Comparison of ENCODE assay signal across 13 cellular contexts in the genomic region with DNA sequence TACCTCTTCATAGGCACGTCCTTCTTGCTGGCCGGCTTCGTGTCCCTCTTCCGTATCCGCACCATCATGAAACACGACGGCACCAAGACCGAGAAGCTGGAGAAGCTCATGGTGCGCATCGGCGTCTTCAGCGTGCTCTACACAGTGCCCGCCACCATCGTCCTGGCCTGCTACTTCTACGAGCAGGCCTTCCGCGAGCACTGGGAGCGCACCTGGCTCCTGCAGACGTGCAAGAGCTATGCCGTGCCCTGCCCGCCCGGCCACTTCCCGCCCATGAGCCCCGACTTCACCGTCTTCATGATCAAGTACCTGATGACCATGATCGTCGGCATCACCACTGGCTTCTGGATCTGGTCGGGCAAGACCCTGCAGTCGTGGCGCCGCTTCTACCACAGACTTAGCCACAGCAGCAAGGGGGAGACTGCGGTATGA. TPM values are rescaled to one million over a fixed set of nuclear protein-coding genes. Genes with fewer than 3 reads are reported as not detected.
DNase-seq lines count a peak whose midpoint lies in the region; TF ChIP-seq lines count a peak whose summit lies in the region.
"Had no signal": no experiment of that assay in that cellular context is flagged by ENCODE, and none has a peak within 500 bp of the region (broad histone marks: within the 10 kb centered on the region; RNA-seq: fewer than 3 reads in every experiment).

No MANE protein-coding gene starts in this region.

- H3K27me3 ChIP-seq in AG04450 (ENCODE audit: control insufficient read depth, insufficient read depth, low read length) (no peaks in the 10 kb centered on the region), HUES64 (ENCODE audit: insufficient read depth, low read length) (no peaks in the 10 kb centered on the region; the same call in 1 of the 2 replicates), neuron (ENCODE audit: insufficient read depth, low read length) (no peaks in the 10 kb centered on the region)

- peak overlapping the region; percentile 57 for H3K27ac ChIP-seq in AG04450 (ENCODE audit: low read depth, low read length)
- no peak overlapping the region for H3K27ac ChIP-seq in HUES64 (ENCODE audit: low read depth, low read length)

- POLR2A ChIA-PET in AG04450 (lab: Yijun Ruan, JAX) = interaction anchor here (0.6 to 1.8 kb wide), 6 partner anchors 28 to 242 kb away, joined by 3 to 10 read pairs (median 4); no protein-coding TSS in a partner anchor

- peaks cover 44% of the 10 kb centered on the region for H3K4me1 ChIP-seq in HUES64 (ENCODE audit: insufficient read depth, low read length)
- H3K4me1 ChIP-seq in neuron (ENCODE audit: insufficient read depth, low read length) = peaks cover 43% of the 10 kb centered on the region

- peak overlapping the region; percentile 90 for H3K9ac ChIP-seq in HUES64 (ENCODE audit: low read depth, low read length)

- DNase-seq in AG04450 (ENCODE audit: low read depth, low spot score) (no peak), fibroblast of the aortic adventitia (ENCODE audit: low read depth) (peak; percentile 15), NCI-H345 (lab: John Stamatoyannopoulos, UW) (no peak), HCEC 1CT (no peak), DMS114 treated with DMSO at 0.1 percent for 48 hours (lab: John Stamatoyannopoulos, UW; ENCODE audit: unreplicated experiment) (no peak), HUDEP-2 (lab: John Stamatoyannopoulos, UW; ENCODE audit: unreplicated experiment in 76 of 76) (no peak)
- DNase-seq: activated gamma-delta T cell treated with Interleukin-2 at 50 U/mL for 16 hours had no signal

- H2AFZ ChIP-seq in neuron (ENCODE audit: low read depth, low read length) = no peak overlapping the region

- H3K4me3 ChIP-seq in AG04450 (ENCODE audit: low read depth, low read length) (peak overlapping the region; percentile 88), HUES64 (ENCODE audit: low read length) (peak overlapping the region; percentile 83), fibroblast of the aortic adventitia (ENCODE audit: low read depth, low read length) (peak overlapping the region; percentile 79), neuron (ENCODE audit: low read length) (peak overlapping the region; percentile 91)
- H3K4me3 ChIP-seq: GM12878 had no signal

- 32% methylated on average over 32 of the region's 32 CpGs for WGBS in HUES64

- peaks cover 40% of the 10 kb centered on the region for H3K36me3 ChIP-seq in HUES64 (ENCODE audit: insufficient read depth, low read length)
- H3K36me3 ChIP-seq in neuron (ENCODE audit: insufficient read depth, low read length) = peaks cover 22% of the 10 kb centered on the region

- no peak for TF ChIP-seq CTCF in AG04450 (IDR thresholded peaks at IDR 0.05; ENCODE audit: low read depth, low read length)
- no peak for TF ChIP-seq CTCF in fibroblast of the aortic adventitia (IDR thresholded peaks at IDR 0.05; ENCODE audit: insufficient read depth, low read length)

- H3K9me3 ChIP-seq in AG04450 (ENCODE audit: control insufficient read depth, insufficient read depth, low read length) (peaks cover 7% of the 10 kb centered on the region; the same call in 1 of the 2 replicates), HUES64 (ENCODE audit: insufficient read depth, low read depth, low read length) (no peaks in the 10 kb centered on the region), neuron (ENCODE audit: low read length) (peaks cover 2% of the 10 kb centered on the region)

- CTCF ChIA-PET in AG04450 (lab: Charles Lee) = interaction anchor here (0.5 to 2.4 kb wide), 10 partner anchors 68 to 241 kb away, joined by 3 to 24 read pairs (median 4); no protein-coding TSS in a partner anchor

RNA-seq across cellular contexts. Expression of a gene that starts 2.3 kb away (rescaled TPM):
- polyA plus RNA-seq in AG04450 (2011; rRNA removed) = 40.6 and 42.9 TPM in 2 replicates
- polyA minus RNA-seq in AG04450 (2011; rRNA and poly(A)+ RNA removed) = 58.1 and 58.4 TPM in 2 replicates
- polyA plus RNA-seq in HUES64 (2013, experiment 1 of 2) = 124 TPM
- 136 TPM for polyA plus RNA-seq in HUES64 (2013, experiment 2 of 2)
- total RNA-seq in fibroblast of the aortic adventitia (ENCODE audit: low replicate concordance) = 35.8 and 40.4 TPM in 2 replicates
- polyA plus RNA-seq: CD4-positive, alpha-beta memory T cell had no signal

RNA-seq across cellular contexts. Expression of a gene that starts 37.1 kb away (rescaled TPM):
- polyA plus RNA-seq in AG04450 (2011; rRNA removed) = 0.11 and 0.12 TPM in 2 replicates
- not detected in 2 replicates for polyA minus RNA-seq in AG04450 (2011; rRNA and poly(A)+ RNA removed)
- polyA plus RNA-seq in HUES64 (2013, experiment 1 of 2) = not detected
- not detected for polyA plus RNA-seq in HUES64 (2013, experiment 2 of 2)
- total RNA-seq in fibroblast of the aortic adventitia (ENCODE audit: low replicate concordance) = not detected in 2 replicates
- total RNA-seq: activated CD4-positive, alpha-beta T cell treated with anti-CD3 and anti-CD28 coated beads, Interleukin-2, amount 10 ng/mL, durations not matched to agents 7 days and 5 days; CD4-positive, alpha-beta memory T cell; GM12878; SK-MEL-5 had no signal
- polyA plus RNA-seq: CD4-positive, alpha-beta memory T cell had no signal
